ENCODE assay signal across 1 cellular context in genomic region chr6:149150999-149151398, GRCh38.
A peak's percentile ranks its signal among the peaks of the same experiment; 100 is the strongest.
TF ChIP-seq lines count a peak whose summit lies in the region.

No MANE protein-coding gene starts in this region.

TF ChIP-seq in K562, 482 proteins besides CTCF, POLR2A, EP300 and RAD21 (continued from another document):
- TF ChIP-seq ZNF740 (CRISPR knock-in tag; IDR thresholded peaks at IDR 0.05) (no peak), ZNF740 (tag; IDR thresholded peaks at IDR 0.05) (no peak), FOSL1 (tag; conservative IDR thresholded peaks at IDR 0.05) (peak; percentile 67)
